ENCODE assay signal across 8 cellular contexts in the genomic region with DNA sequence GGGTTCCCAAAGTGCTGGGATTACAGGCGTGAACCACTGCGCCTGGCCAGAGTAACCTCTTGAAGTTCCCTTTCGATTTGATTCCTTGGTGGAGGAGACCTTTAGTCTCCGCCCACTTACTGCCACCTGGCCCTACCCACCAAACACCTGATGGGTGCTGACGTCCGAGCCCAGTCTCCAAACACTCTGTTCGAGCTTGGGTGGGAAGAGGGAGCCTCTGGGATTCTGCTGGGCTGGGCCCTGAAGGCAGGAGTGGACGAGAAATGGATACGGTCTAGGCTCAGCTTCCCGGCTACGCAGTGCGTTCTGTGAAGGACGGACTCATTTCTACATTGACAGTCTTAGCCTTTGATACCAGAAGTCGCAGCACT. TPM values are rescaled to one million over a fixed set of nuclear protein-coding genes. Genes with fewer than 3 reads are reported as not detected.
DNase-seq lines count a peak whose midpoint lies in the region; ATAC-seq, FAIRE-seq and TF ChIP-seq lines count a peak whose summit lies in the region.

No MANE protein-coding gene starts in this region.

- H3K27me3 ChIP-seq in CD4-positive, CD25-positive, alpha-beta regulatory T cell (ENCODE audit: control insufficient read depth, insufficient read depth, low read length): no peaks in the 10 kb centered on the region
- H3K27me3 ChIP-seq in WERI-Rb-1 (ENCODE audit: insufficient read depth, low read depth, severe bottlenecking): no peaks in the 10 kb centered on the region
- H3K27me3 ChIP-seq in esophagus (ENCODE audit: control insufficient read depth in 1 of 2, insufficient read depth in 2 of 2, low read length in 2 of 2): no peaks in the 10 kb centered on the region

- peak overlapping the region; percentile 44 for H3K27ac ChIP-seq in CD4-positive, CD25-positive, alpha-beta regulatory T cell (ENCODE audit: insufficient read depth, low read length, poor library complexity, severe bottlenecking)
- H3K27ac ChIP-seq in WERI-Rb-1 (peak overlapping the region; percentile 72), esophagus (ENCODE audit: low read depth in 2 of 2, low read length in 1 of 2) (peak overlapping the region; percentile 89)

- ATAC-seq in CD4-positive, CD25-positive, alpha-beta regulatory T cell (ENCODE audit: low read depth in 2 of 2): no peak
- ATAC-seq in naive B cell (ENCODE audit: low read depth in 2 of 2) (peak; percentile 18 to 27), GM21576 (IDR thresholded peaks at IDR 0.05; ENCODE audit: unreplicated experiment) (no peak), HG03457 (IDR thresholded peaks at IDR 0.05; ENCODE audit: unreplicated experiment) (no peak)

- H3K36me3 Mint-ChIP-seq in CD4-positive, CD25-positive, alpha-beta regulatory T cell: no peaks in the 10 kb centered on the region
- no peaks in the 10 kb centered on the region for H3K36me3 Mint-ChIP-seq in naive B cell

- H3K4me1 Mint-ChIP-seq in CD4-positive, CD25-positive, alpha-beta regulatory T cell: peaks cover 5 to 31% (median 24%) of the 10 kb centered on the region in 4 donors
- peaks cover 12 to 27% (median 24%) of the 10 kb centered on the region in 3 donors for H3K4me1 Mint-ChIP-seq in naive B cell

- TF ChIP-seq CTCF in WERI-Rb-1 (IDR thresholded peaks at IDR 0.05; ENCODE audit: low read depth, low read length) (no peak), D721Med (IDR thresholded peaks at IDR 0.05; ENCODE audit: insufficient read depth, missing control alignments) (no peak)

- H3K27ac Mint-ChIP-seq in CD4-positive, CD25-positive, alpha-beta regulatory T cell: peak overlapping the region; percentile 53 to 87 (median 67)
- peak overlapping the region in 2 of 6 donors; percentile 45 to 84 for H3K27ac Mint-ChIP-seq in naive B cell

- 7 to 9% methylated on average over 14 of the region's 14 CpGs for WGBS in esophagus, 2 donors

- FAIRE-seq in D721Med (lab: Jason Lieb, UNC): no peak

- no peaks in the 10 kb centered on the region for H3K9me3 ChIP-seq in CD4-positive, CD25-positive, alpha-beta regulatory T cell (ENCODE audit: control insufficient read depth in 2 of 2, low read length in 2 of 2)
- no peaks in the 10 kb centered on the region for H3K9me3 ChIP-seq in WERI-Rb-1 (ENCODE audit: severe bottlenecking)
- no peaks in the 10 kb centered on the region for H3K9me3 ChIP-seq in esophagus (ENCODE audit: control insufficient read depth in 2 of 2, insufficient read depth in 1 of 2, low read depth in 1 of 2, low read length in 1 of 2)

- peaks cover 20% of the 10 kb centered on the region for H3K4me1 ChIP-seq in CD4-positive, CD25-positive, alpha-beta regulatory T cell (ENCODE audit: control insufficient read depth, insufficient read depth, low read length, poor library complexity, severe bottlenecking)
- H3K4me1 ChIP-seq in esophagus (ENCODE audit: control insufficient read depth in 2 of 2, insufficient read depth in 2 of 2, low read length in 1 of 2): peaks cover 4 to 43% of the 10 kb centered on the region in 2 donors

- H3K4me3 Mint-ChIP-seq in CD4-positive, CD25-positive, alpha-beta regulatory T cell: peak overlapping the region; percentile 90 to 92 (median 90)
- peak overlapping the region; percentile 79 to 95 (median 90) for H3K4me3 Mint-ChIP-seq in naive B cell

- H3K9me3 Mint-ChIP-seq in CD4-positive, CD25-positive, alpha-beta regulatory T cell: peaks cover 0 to 2% (median 0%) of the 10 kb centered on the region in 7 donors
- H3K9me3 Mint-ChIP-seq in naive B cell: no peaks in the 10 kb centered on the region

- no peaks in the 10 kb centered on the region for H3K27me3 Mint-ChIP-seq in CD4-positive, CD25-positive, alpha-beta regulatory T cell
- H3K27me3 Mint-ChIP-seq in naive B cell: peaks cover 24 to 72% (median 43%) of the 10 kb centered on the region in 3 donors

- DNase-seq in CD4-positive, CD25-positive, alpha-beta regulatory T cell: peak; percentile 12 to 29 (median 16)
- DNase-seq in LoVo (ENCODE audit: low spot score) (peak; percentile 88), WERI-Rb-1 (peak; percentile 72), naive B cell (peak; percentile 12), D721Med (ENCODE audit: insufficient read length, low spot score) (no peak)

- no peaks in the 10 kb centered on the region for H3K36me3 ChIP-seq in CD4-positive, CD25-positive, alpha-beta regulatory T cell (ENCODE audit: control insufficient read depth, insufficient read depth, low read length)
- H3K36me3 ChIP-seq in WERI-Rb-1: peaks cover 6% of the 10 kb centered on the region; the same call in 1 of the 2 replicates
- no peaks in the 10 kb centered on the region for H3K36me3 ChIP-seq in esophagus (ENCODE audit: control insufficient read depth in 2 of 2, insufficient read depth in 2 of 2, low read length in 1 of 2)

- peak overlapping the region; percentile 92 for H3K4me3 ChIP-seq in CD4-positive, CD25-positive, alpha-beta regulatory T cell (ENCODE audit: low read depth, low read length)
- H3K4me3 ChIP-seq in WERI-Rb-1 (ENCODE audit: low read depth, low read length) (peak overlapping the region; percentile 77), esophagus (ENCODE audit: low read depth in 1 of 2, low read length in 2 of 2) (peak overlapping the region; percentile 60 to 70)

RNA-seq across cellular contexts. Expression of gene ITGA3, which starts 0.9 kb away (rescaled TPM):
- total RNA-seq in CD4-positive, CD25-positive, alpha-beta regulatory T cell: 14.4 TPM
- 1 to 10 TPM; 1.7 to 3.9 (median 2.7) TPM for polyA plus RNA-seq in CD4-positive, CD25-positive, alpha-beta regulatory T cell
- 10 to 100 TPM; 38.3 to 41.8 TPM for polyA plus RNA-seq in esophagus
- 1 to 10 TPM in 1 of 6 donors, under 1 TPM in 4, not detected in 1; 0.29 to 1.4 (median 0.62) TPM for polyA plus RNA-seq in naive B cell (ENCODE audit: low read depth in 6 of 6)

RNA-seq across cellular contexts. Expression of gene PDK2, which starts 40.1 kb away (rescaled TPM):
- total RNA-seq in CD4-positive, CD25-positive, alpha-beta regulatory T cell: 25.2 TPM
- 10 to 100 TPM; 42.1 to 65.2 (median 54.0) TPM for polyA plus RNA-seq in CD4-positive, CD25-positive, alpha-beta regulatory T cell
- polyA plus RNA-seq in esophagus: 10 to 100 TPM; 12.1 to 13.5 TPM
- 10 to 100 TPM; 33.4 to 49.6 (median 40.3) TPM for polyA plus RNA-seq in naive B cell (ENCODE audit: low read depth in 6 of 6)

Comparison
In these comparisons a context has a peak if more than half of its experiments do, and no peak if none do; other contexts are left out.
1. ATAC-seq: peak in naive B cell (2 of 2); none in CD4-positive, CD25-positive, alpha-beta regulatory T cell (0 of 2), GM21576 (single experiment) and HG03457 (single experiment).
2. RNA of gene ITGA3, which starts 0.9 kb away (polyA plus RNA-seq): 38.3 to 41.8 TPM in esophagus; 1.7 to 3.9 TPM in CD4-positive, CD25-positive, alpha-beta regulatory T cell and 0.29 to 1.4 TPM in naive B cell; every median in the first group is over 4 times any median in the second.
3. Peak in every context shown above with its lines, with median percentiles within 50 percentile points of each other: H3K27ac ChIP-seq and H3K4me3 ChIP-seq.